In the genomic region with DNA sequence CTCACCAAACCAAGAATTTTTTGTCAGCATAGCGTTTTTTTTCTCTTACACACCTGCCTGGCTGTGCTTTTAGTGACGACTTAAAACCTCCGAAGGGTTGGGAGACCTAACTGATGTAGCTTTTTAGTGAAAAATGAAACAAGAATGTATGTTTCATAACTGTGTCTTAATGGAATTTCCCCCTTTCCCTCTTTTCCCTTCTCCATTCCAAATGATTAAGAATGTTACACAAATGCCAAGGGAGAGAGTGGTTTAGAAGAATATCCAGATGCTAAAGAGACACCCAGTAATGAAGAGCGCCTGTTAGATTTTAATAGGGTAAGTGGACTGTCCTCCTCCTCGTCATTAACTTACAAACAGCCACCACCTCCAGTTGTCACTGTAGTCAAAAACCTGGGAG, we compare ENCODE assay signal across 25 cellular contexts. TPM values are rescaled to one million over a fixed set of nuclear protein-coding genes. Genes with fewer than 3 reads are reported as not detected.
A peak's percentile ranks its signal among the peaks of the same experiment; 100 is the strongest.
DNase-seq lines count a peak whose midpoint lies in the region; ATAC-seq and TF ChIP-seq lines count a peak whose summit lies in the region.
"Had no signal": no experiment of that assay in that cellular context is flagged by ENCODE, and none has a peak within 500 bp of the region (broad histone marks: within the 10 kb centered on the region; RNA-seq: fewer than 3 reads in every experiment).

No MANE protein-coding gene starts in this region.

- H3K9me3 ChIP-seq in endodermal cell (ENCODE audit: control insufficient read depth, low read length) = no peaks in the 10 kb centered on the region
- no peaks in the 10 kb centered on the region for H3K9me3 ChIP-seq in osteoblast (ENCODE audit: low read depth, low read length)

- WGBS in endodermal cell (ENCODE audit: insufficient coverage in 1 of 2, insufficient read length in 1 of 2), 2 experiments = 90 to 100% methylated on average over 3 to 5 of the region's 5 CpGs

- peaks cover 7% of the 10 kb centered on the region for H3K27me3 Mint-ChIP-seq in HFFc6 (ENCODE audit: insufficient read depth)
- no peaks in the 10 kb centered on the region for H3K27me3 Mint-ChIP-seq in endodermal cell (ENCODE audit: insufficient read depth)
- H3K27me3 Mint-ChIP-seq: activated B cell treated with CpG ODN at 0.5 μM for 24 hours; activated CD4-positive, alpha-beta memory T cell treated with anti-CD3 and anti-CD28 coated beads for 36 hours; CD4-positive, CD25-positive, alpha-beta regulatory T cell; stimulated activated naive CD8-positive, alpha-beta T cell treated with anti-CD3 and anti-CD28 coated beads, Interleukin-15, amount 100 ng/mL, for 72 hours had no signal

- ATAC-seq in HG03432 (IDR thresholded peaks at IDR 0.05; ENCODE audit: unreplicated experiment) (no peak), GM18505 (IDR thresholded peaks at IDR 0.05; ENCODE audit: unreplicated experiment) (no peak)
- ATAC-seq: stimulated activated naive CD8-positive, alpha-beta T cell treated with anti-CD3 and anti-CD28 coated beads, Interleukin-15, amount 100 ng/mL, for 72 hours had no signal

- no peak overlapping the region for H3K9ac ChIP-seq in endodermal cell (ENCODE audit: extremely low read depth, low read length, poor library complexity, severe bottlenecking)

- H3K4me2 ChIP-seq in osteoblast (ENCODE audit: insufficient read depth, low read length) = no peak overlapping the region

- no peaks in the 10 kb centered on the region for H3K9me3 Mint-ChIP-seq in HFFc6
- no peaks in the 10 kb centered on the region for H3K9me3 Mint-ChIP-seq in endodermal cell
- H3K9me3 Mint-ChIP-seq: activated B cell treated with CpG ODN at 0.5 μM for 24 hours; activated CD4-positive, alpha-beta memory T cell treated with anti-CD3 and anti-CD28 coated beads for 36 hours; CD4-positive, CD25-positive, alpha-beta regulatory T cell; stimulated activated naive CD8-positive, alpha-beta T cell treated with anti-CD3 and anti-CD28 coated beads, Interleukin-15, amount 100 ng/mL, for 72 hours had no signal

- no peak overlapping the region for H3K4me3 ChIP-seq in endodermal cell (ENCODE audit: low read length)
- H3K4me3 ChIP-seq in osteoblast (ENCODE audit: insufficient read depth, low read length) = no peak overlapping the region
- H3K4me3 ChIP-seq: cardiac muscle cell had no signal

- no peak for TF ChIP-seq POLR2A in GM18505 (IDR thresholded peaks at IDR 0.05; ENCODE audit: borderline replicate concordance, extremely low read depth, insufficient read depth, insufficient read length)

- no peaks in the 10 kb centered on the region for H3K4me1 ChIP-seq in endodermal cell (ENCODE audit: control insufficient read depth, insufficient read depth, low read length)
- peaks cover 10% of the 10 kb centered on the region for H3K4me1 ChIP-seq in osteoblast (ENCODE audit: insufficient read depth, low read length)

- peak overlapping the region; percentile 36 for H3K27ac Mint-ChIP-seq in HFFc6
- peak overlapping the region; percentile 35 for H3K27ac Mint-ChIP-seq in endodermal cell
- H3K27ac Mint-ChIP-seq: activated CD4-positive, alpha-beta memory T cell treated with anti-CD3 and anti-CD28 coated beads for 36 hours had no signal

- TF ChIP-seq CTCF in HFFc6 (IDR thresholded peaks at IDR 0.05) = no peak
- no peak for TF ChIP-seq CTCF in endodermal cell (conservative IDR thresholded peaks at IDR 0.05)
- no peak for TF ChIP-seq CTCF in osteoblast (IDR thresholded peaks at IDR 0.05; ENCODE audit: extremely low read depth, low read depth, low read length)

- H3K27ac ChIP-seq in endodermal cell (ENCODE audit: low read depth, low read length) = no peak overlapping the region
- peak overlapping the region; percentile 41 for H3K27ac ChIP-seq in osteoblast (ENCODE audit: low read depth, low read length)
- H3K27ac ChIP-seq: cardiac muscle cell had no signal

- H3K36me3 ChIP-seq in endodermal cell (ENCODE audit: control insufficient read depth, insufficient read depth, low read length) = peaks cover 78% of the 10 kb centered on the region
- H3K36me3 ChIP-seq in osteoblast (ENCODE audit: insufficient read depth, low read length) = peaks cover 66% of the 10 kb centered on the region

- peaks cover 13% of the 10 kb centered on the region for H4K20me1 ChIP-seq in osteoblast (ENCODE audit: insufficient read depth, low read length)

- DNase-seq in AG20443 (ENCODE audit: low spot score) (peak; percentile 73), HFFc6 (no peak), endodermal cell (no peak), osteoblast (ENCODE audit: insufficient read length, low spot score, missing footprints) (peak; percentile 17), anterior cingulate cortex (lab: John Stamatoyannopoulos, UW) (no peak), SIG-M5 (lab: John Stamatoyannopoulos, UW) (no peak)
- DNase-seq: ACHN; activated B cell treated with CpG ODN at 0.5 μM for 24 hours; activated CD4-positive, alpha-beta memory T cell treated with anti-CD3 and anti-CD28 coated beads for 36 hours; activated gamma-delta T cell; CD4-positive, CD25-positive, alpha-beta regulatory T cell; DMS 273 treated with DMSO at 0.1 percent for 48 hours; foreskin melanocyte; HCEC 1CT; Karpas-422; NCI-H1930; NCI-H226; NCI-H748 treated with DMSO at 0.1 percent for 48 hours; retina; stimulated activated CD4-positive, alpha-beta T cell treated with anti-CD3 and anti-CD28 coated beads, Interleukin-12 subunit alpha, Interleukin-12 subunit beta, amount 100 ng/mL, for 4 hours; stimulated activated naive CD8-positive, alpha-beta T cell treated with anti-CD3 and anti-CD28 coated beads, Interleukin-15, amount 100 ng/mL, for 72 hours; T-helper 9 cell had no signal

- H3K79me2 ChIP-seq in osteoblast (ENCODE audit: insufficient read depth, low read length) = peaks cover 6% of the 10 kb centered on the region

- peaks cover 14% of the 10 kb centered on the region; the same call in 1 of the 2 replicates for H3K36me3 Mint-ChIP-seq in HFFc6 (ENCODE audit: low read depth)
- H3K36me3 Mint-ChIP-seq in endodermal cell (ENCODE audit: low read depth) = peaks cover 80% of the 10 kb centered on the region

- H3K4me3 Mint-ChIP-seq in HFFc6 = no peak overlapping the region
- no peak overlapping the region for H3K4me3 Mint-ChIP-seq in endodermal cell
- H3K4me3 Mint-ChIP-seq: activated B cell treated with CpG ODN at 0.5 μM for 24 hours; activated CD4-positive, alpha-beta memory T cell treated with anti-CD3 and anti-CD28 coated beads for 36 hours; stimulated activated naive CD8-positive, alpha-beta T cell treated with anti-CD3 and anti-CD28 coated beads, Interleukin-15, amount 100 ng/mL, for 72 hours had no signal

- H2AFZ ChIP-seq in osteoblast (ENCODE audit: low read length) = no peak overlapping the region

- H3K4me1 Mint-ChIP-seq in HFFc6 (ENCODE audit: low read depth) = peaks cover 19% of the 10 kb centered on the region
- H3K4me1 Mint-ChIP-seq in endodermal cell = no peaks in the 10 kb centered on the region
- H3K4me1 Mint-ChIP-seq: stimulated activated naive CD8-positive, alpha-beta T cell treated with anti-CD3 and anti-CD28 coated beads, Interleukin-15, amount 100 ng/mL, for 72 hours had no signal

- H3K27me3 ChIP-seq in endodermal cell (ENCODE audit: control insufficient read depth, insufficient read depth, low read length, poor library complexity, severe bottlenecking) (no peaks in the 10 kb centered on the region), osteoblast (ENCODE audit: insufficient read depth, low read length) (no peaks in the 10 kb centered on the region)
- H3K27me3 ChIP-seq: cardiac muscle cell had no signal

RNA-seq across cellular contexts. Expression of a gene that starts 33.2 kb away (rescaled TPM):
- 10 to 100 TPM; 23.3 to 32.5 (median 27.9) TPM for total RNA-seq in HFFc6 (2021; fragmentation: NEBNext Ultra II Directional; extraction: Animal tissue kit (Norgen Biotek cat#: 25700))
- total RNA-seq in endodermal cell = 10 to 100 TPM; 42.3 to 43.5 TPM
- polyA plus RNA-seq in endodermal cell (2013, experiment 1 of 2) = 40.4 TPM
- polyA plus RNA-seq in endodermal cell (2013, experiment 2 of 2) = 42.0 TPM
- 39.4 and 42.1 TPM in 2 replicates for total RNA-seq in osteoblast

Comparison
In these comparisons a context has a peak if more than half of its experiments do, and no peak if none do; other contexts are left out.
1. DNase-seq: peak in AG20443 (single experiment) and osteoblast (single experiment); none in HFFc6 (single experiment), endodermal cell (single experiment), anterior cingulate cortex (0 of 58) and SIG-M5 (single experiment).